9 cellular contexts compared by ENCODE assay signal in the genomic region with DNA sequence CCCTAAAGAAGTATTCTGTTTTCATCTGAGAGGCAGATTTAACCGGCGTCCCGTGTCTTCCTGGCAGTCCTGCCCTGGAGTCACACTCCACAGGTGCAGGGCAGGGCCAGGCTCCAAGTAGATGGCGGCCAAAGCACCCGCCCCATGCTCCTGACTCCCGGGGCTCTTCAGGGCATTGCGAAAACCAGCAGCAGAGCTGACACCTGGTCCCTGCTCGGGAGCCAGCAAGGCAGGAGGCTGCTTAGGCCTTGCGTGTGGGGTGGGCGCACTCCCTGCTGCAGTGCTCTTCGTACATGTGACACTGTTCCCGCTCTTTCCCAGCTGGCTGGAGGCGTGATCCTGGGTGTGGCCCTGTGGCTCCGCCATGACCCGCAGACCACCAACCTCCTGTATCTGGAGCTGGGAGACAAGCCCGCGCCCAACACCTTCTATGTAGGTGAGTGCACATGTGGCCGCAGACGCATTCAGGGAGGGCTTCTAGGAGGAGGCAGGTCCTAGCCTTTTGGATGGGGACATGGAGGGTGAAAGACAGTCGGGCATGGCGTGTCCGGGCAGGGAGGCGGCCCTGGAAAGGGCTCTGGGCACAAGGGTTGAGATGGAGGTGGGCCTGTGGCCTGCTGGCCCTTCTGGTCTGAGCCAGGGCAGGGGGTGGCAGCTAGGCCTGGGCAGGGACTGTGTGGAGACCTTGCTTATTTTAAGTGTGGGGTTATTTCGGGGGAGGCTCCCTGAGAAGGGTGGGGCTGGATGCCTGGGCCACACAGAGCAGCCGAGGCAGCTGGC. TPM values are rescaled to one million over a fixed set of nuclear protein-coding genes. Genes with fewer than 3 reads are reported as not detected.
DNase-seq lines count a peak whose midpoint lies in the region; ATAC-seq and TF ChIP-seq lines count a peak whose summit lies in the region.
"Had no signal": no experiment of that assay in that cellular context is flagged by ENCODE, and none has a peak within 500 bp of the region (broad histone marks: within the 10 kb centered on the region; RNA-seq: fewer than 3 reads in every experiment).

No MANE protein-coding gene starts in this region.

- H3K4me1 Mint-ChIP-seq in stimulated activated naive CD8-positive, alpha-beta T cell treated with anti-CD3 and anti-CD28 coated beads, Interleukin-15, Interleukin-2, amounts not matched to agents 100 ng/mL and 50 ng/mL, for 24 hours (ENCODE audit: low read depth): peaks cover 48% of the 10 kb centered on the region
- H3K4me1 Mint-ChIP-seq in endodermal cell (no peaks in the 10 kb centered on the region), natural killer cell (peaks cover 32 to 56% of the 10 kb centered on the region in 2 donors)

- H3K27me3 ChIP-seq in endodermal cell (ENCODE audit: control insufficient read depth, insufficient read depth, low read length, poor library complexity, severe bottlenecking) (no peaks in the 10 kb centered on the region), vagina (no peaks in the 10 kb centered on the region)

- intact Hi-C loops in natural killer cell (cut with micrococcal nuclease): no loop called here
- intact Hi-C loops in vagina (cut with DNase I): no loop called here

- no peaks in the 10 kb centered on the region for H3K9me3 ChIP-seq in endodermal cell (ENCODE audit: control insufficient read depth, low read length)
- H3K9me3 ChIP-seq in vagina: no peaks in the 10 kb centered on the region

- H3K9me3 Mint-ChIP-seq in stimulated activated naive CD8-positive, alpha-beta T cell treated with anti-CD3 and anti-CD28 coated beads, Interleukin-15, Interleukin-2, amounts not matched to agents 100 ng/mL and 50 ng/mL, for 24 hours: no peaks in the 10 kb centered on the region
- no peaks in the 10 kb centered on the region for H3K9me3 Mint-ChIP-seq in endodermal cell
- no peaks in the 10 kb centered on the region for H3K9me3 Mint-ChIP-seq in natural killer cell

- DNase-seq in stimulated activated naive CD8-positive, alpha-beta T cell treated with anti-CD3 and anti-CD28 coated beads, Interleukin-15, Interleukin-2, amounts not matched to agents 100 U/mL and 50 U/mL, for 24 hours: no peak
- DNase-seq in endodermal cell: no peak
- DNase-seq in natural killer cell: no peak
- no peak for DNase-seq in vagina (ENCODE audit: extremely low spot score in 2 of 2)
- DNase-seq in activated T-cell treated with anti-CD3 and anti-CD28 coated beads for 4 hours: no peak
- DNase-seq in stimulated activated CD4-positive, alpha-beta T cell treated with anti-CD3 and anti-CD28 coated beads, Interleukin-1b, Interleukin-23, amount 100 ng/mL, for 48 hours: no peak
- no peak for DNase-seq in NCI-H446 (lab: John Stamatoyannopoulos, UW)
- DNase-seq: CD4-positive, CD25-positive, alpha-beta regulatory T cell had no signal

- no peak for TF ChIP-seq POLR2A in vagina (IDR thresholded peaks at IDR 0.05)

- peaks cover 7% of the 10 kb centered on the region for H3K36me3 ChIP-seq in endodermal cell (ENCODE audit: control insufficient read depth, insufficient read depth, low read length)
- peaks cover 0 to 34% of the 10 kb centered on the region in 2 donors for H3K36me3 ChIP-seq in vagina

- no peak overlapping the region for H3K27ac ChIP-seq in endodermal cell (ENCODE audit: low read depth, low read length)
- peak overlapping the region; percentile 81 for H3K27ac ChIP-seq in vagina

- H3K4me1 ChIP-seq in endodermal cell (ENCODE audit: control insufficient read depth, insufficient read depth, low read length): no peaks in the 10 kb centered on the region
- peaks cover 76% of the 10 kb centered on the region for H3K4me1 ChIP-seq in vagina

- WGBS in endodermal cell (ENCODE audit: insufficient coverage in 1 of 2, insufficient read length in 1 of 2), 2 experiments: 88 to 89% methylated on average over 7 to 25 of the region's 25 CpGs

- no peak for ATAC-seq in stimulated activated naive CD8-positive, alpha-beta T cell treated with anti-CD3 and anti-CD28 coated beads, Interleukin-15, Interleukin-2, amounts not matched to agents 100 U/mL and 50 U/mL, for 24 hours
- ATAC-seq in natural killer cell: no peak

- no peaks in the 10 kb centered on the region for H3K27me3 Mint-ChIP-seq in stimulated activated naive CD8-positive, alpha-beta T cell treated with anti-CD3 and anti-CD28 coated beads, Interleukin-15, Interleukin-2, amounts not matched to agents 100 ng/mL and 50 ng/mL, for 24 hours
- no peaks in the 10 kb centered on the region for H3K27me3 Mint-ChIP-seq in endodermal cell (ENCODE audit: insufficient read depth)
- no peaks in the 10 kb centered on the region for H3K27me3 Mint-ChIP-seq in natural killer cell (ENCODE audit: low read depth in 2 of 2)
- H3K27me3 Mint-ChIP-seq: CD4-positive, CD25-positive, alpha-beta regulatory T cell had no signal

- no peaks in the 10 kb centered on the region for H3K36me3 Mint-ChIP-seq in stimulated activated naive CD8-positive, alpha-beta T cell treated with anti-CD3 and anti-CD28 coated beads, Interleukin-15, Interleukin-2, amounts not matched to agents 100 ng/mL and 50 ng/mL, for 24 hours (ENCODE audit: low read depth)
- H3K36me3 Mint-ChIP-seq in endodermal cell (ENCODE audit: low read depth): peaks cover 17% of the 10 kb centered on the region
- no peaks in the 10 kb centered on the region for H3K36me3 Mint-ChIP-seq in natural killer cell
- H3K36me3 Mint-ChIP-seq: CD4-positive, CD25-positive, alpha-beta regulatory T cell had no signal

- H3K9ac ChIP-seq in endodermal cell (ENCODE audit: extremely low read depth, low read length, poor library complexity, severe bottlenecking): no peak overlapping the region

- TF ChIP-seq CTCF in endodermal cell (conservative IDR thresholded peaks at IDR 0.05) (no peak), natural killer cell (IDR thresholded peaks at IDR 0.05) (no peak), vagina (IDR thresholded peaks at IDR 0.05) (no peak)

- H3K27ac Mint-ChIP-seq in stimulated activated naive CD8-positive, alpha-beta T cell treated with anti-CD3 and anti-CD28 coated beads, Interleukin-15, Interleukin-2, amounts not matched to agents 100 ng/mL and 50 ng/mL, for 24 hours: peak overlapping the region; percentile 36
- H3K27ac Mint-ChIP-seq in endodermal cell (peak overlapping the region; percentile 68), natural killer cell (peak overlapping the region; percentile 38 to 85)

- H3K4me3 Mint-ChIP-seq in stimulated activated naive CD8-positive, alpha-beta T cell treated with anti-CD3 and anti-CD28 coated beads, Interleukin-15, Interleukin-2, amounts not matched to agents 100 ng/mL and 50 ng/mL, for 24 hours: no peak overlapping the region
- H3K4me3 Mint-ChIP-seq in endodermal cell: no peak overlapping the region
- peak overlapping the region; percentile 68 for H3K4me3 Mint-ChIP-seq in natural killer cell

- H3K4me3 ChIP-seq in endodermal cell (ENCODE audit: low read length) (no peak overlapping the region), vagina (no peak overlapping the region)

RNA-seq across cellular contexts. Expression of a gene that starts 10.3 kb away (rescaled TPM):
- total RNA-seq in endodermal cell: 10 to 100 TPM; 47.2 to 51.1 TPM
- polyA plus RNA-seq in endodermal cell (2013, experiment 1 of 2): 27.2 TPM
- 25.0 TPM for polyA plus RNA-seq in endodermal cell (2013, experiment 2 of 2)
- total RNA-seq in natural killer cell: 10 to 100 TPM; 52.8 to 67.9 (median 59.3) TPM
- 37.6 TPM for total RNA-seq in vagina

RNA-seq across cellular contexts. Expression of a gene that starts 13.2 kb away (rescaled TPM):
- total RNA-seq in endodermal cell: 100 to 1,000 TPM; 275 to 331 TPM
- 204 TPM for polyA plus RNA-seq in endodermal cell (2013, experiment 1 of 2)
- polyA plus RNA-seq in endodermal cell (2013, experiment 2 of 2): 188 TPM
- 100 to 1,000 TPM; 263 to 292 (median 263) TPM for total RNA-seq in natural killer cell
- 526 TPM for total RNA-seq in vagina

RNA-seq across cellular contexts. Expression of a gene that starts 54.0 kb away (rescaled TPM):
- total RNA-seq in endodermal cell (under 1 TPM; 0.11 TPM), natural killer cell (not detected), vagina (not detected)
- 0.18 TPM for polyA plus RNA-seq in endodermal cell (2013, experiment 1 of 2)
- polyA plus RNA-seq in endodermal cell (2013, experiment 2 of 2): 0.08 TPM
- polyA plus RNA-seq: CD4-positive, CD25-positive, alpha-beta regulatory T cell had no signal

RNA-seq across cellular contexts. Expression of a gene that starts 54.5 kb away (rescaled TPM):
- total RNA-seq in endodermal cell (1 to 10 TPM; 1.8 to 3.5 TPM), natural killer cell (1 to 10 TPM; 1.9 to 7.8 (median 3.3) TPM), vagina (2.7 TPM)
- polyA plus RNA-seq in endodermal cell (2013, experiment 1 of 2): 1.0 TPM
- polyA plus RNA-seq in endodermal cell (2013, experiment 2 of 2): 0.46 TPM
